25 cellular contexts compared by ENCODE assay signal in the genomic region with DNA sequence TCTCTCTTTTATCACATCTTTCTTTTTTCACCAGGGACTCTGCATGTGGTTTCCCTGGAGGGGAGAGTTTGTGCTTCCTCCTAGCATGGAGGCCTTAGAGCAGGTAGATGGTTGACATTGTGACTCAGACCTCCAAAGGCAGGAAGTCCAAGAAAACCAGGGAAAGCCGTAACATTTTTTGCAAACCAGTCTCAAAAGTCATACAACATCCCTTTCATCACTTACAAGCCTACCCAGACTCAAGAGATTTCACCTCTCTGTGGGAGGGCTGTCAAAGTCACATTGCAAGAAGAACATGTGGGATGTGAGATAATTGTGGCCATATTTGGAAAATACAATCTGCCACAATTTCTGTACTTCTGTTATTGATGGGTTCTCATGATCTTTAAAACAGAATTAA. TPM values are rescaled to one million over a fixed set of nuclear protein-coding genes. Genes with fewer than 3 reads are reported as not detected.
A peak's percentile ranks its signal among the peaks of the same experiment; 100 is the strongest.
DNase-seq lines count a peak whose midpoint lies in the region; ATAC-seq, FAIRE-seq and TF ChIP-seq lines count a peak whose summit lies in the region.
"Had no signal": no experiment of that assay in that cellular context is flagged by ENCODE, and none has a peak within 500 bp of the region (broad histone marks: within the 10 kb centered on the region; RNA-seq: fewer than 3 reads in every experiment).

No MANE protein-coding gene starts in this region.

- TF ChIP-seq CTCF in HepG2 (CRISPR knock-in tag; IDR thresholded peaks at IDR 0.05) (no peak), right lobe of liver (IDR thresholded peaks at IDR 0.05) (no peak), fibroblast of mammary gland (conservative IDR thresholded peaks at IDR 0.05; ENCODE audit: control insufficient read depth, insufficient read depth, low read depth, low read length) (no peak)

- no peak overlapping the region for H3K27ac ChIP-seq in HepG2 (ENCODE audit: extremely low read length, insufficient read depth, low read length)
- H3K27ac ChIP-seq in right lobe of liver = no peak overlapping the region
- H3K27ac ChIP-seq: PC-9 had no signal

- CTCF ChIA-PET in HepG2 (lab: Yijun Ruan, JAX; ENCODE audit: low intra/inter-chr PET ratio, low total read pairs) = no interaction called here

- H3K79me2 ChIP-seq in HepG2 (ENCODE audit: insufficient read depth, low read length) = no peaks in the 10 kb centered on the region

- TF ChIP-seq RAD21 in HepG2 (CRISPR knock-in tag; IDR thresholded peaks at IDR 0.05) = no peak

- BruUV-seq in HepG2 (replicated peaks; lab: Mats Ljungman, UMichigan) = no TSS peak

- no peak for FAIRE-seq in HepG2 (lab: Jason Lieb, UNC)
- FAIRE-seq: GM12878 had no signal

- intact Hi-C loops in HepG2 (cut with micrococcal nuclease; ENCODE audit: unreplicated experiment) (no loop called here), right lobe of liver (cut with DNase I) (no loop called here)

- WGBS in HepG2 (ENCODE audit: low lambda C conversion rate) = 0% methylated on average over 1 of the region's 1 CpG
- no CpG with 5 or more reads among the region's 1 CpG for WGBS in right lobe of liver (ENCODE audit: insufficient coverage, low coverage, low lambda C conversion rate, missing lambda C conversion rate)

- H3K9me3 ChIP-seq in HepG2 (ENCODE audit: low read length) = no peaks in the 10 kb centered on the region
- no peaks in the 10 kb centered on the region for H3K9me3 ChIP-seq in right lobe of liver
- H3K9me3 ChIP-seq: HAP-1, MG63 had no signal

- no peak for TF ChIP-seq EP300 in HepG2 (IDR thresholded peaks at IDR 0.05; ENCODE audit: low read depth in 2 of 2, low read length in 2 of 2)
- no peak for TF ChIP-seq EP300 in HepG2 (CRISPR knock-in tag; IDR thresholded peaks at IDR 0.05; ENCODE audit: borderline replicate concordance)

- no peak overlapping the region for H3K4me2 ChIP-seq in HepG2 (ENCODE audit: low read depth, low read length)
- H3K4me2 ChIP-seq: PC-9 had no signal

- POLR2A ChIA-PET in HepG2 (lab: Yijun Ruan, JAX) = no interaction called here

- TF ChIP-seq POLR2A in HepG2 (IDR thresholded peaks at IDR 0.05; ENCODE audit: insufficient read depth in 1 of 2, low read depth in 2 of 2, low read length in 2 of 2) = no peak
- no peak for TF ChIP-seq POLR2A in right lobe of liver (IDR thresholded peaks at IDR 0.05)

- DNase-seq in HepG2 (ENCODE audit: low spot score) (peak; percentile 23), right lobe of liver (no peak), T1000 (lab: John Stamatoyannopoulos, UW) (peak; percentile 5), fibroblast of mammary gland (ENCODE audit: low read depth) (peak; percentile 42), DMS114 treated with DMSO at 0.1 percent for 48 hours (lab: John Stamatoyannopoulos, UW; ENCODE audit: unreplicated experiment) (no peak), amniotic stem cell (lab: John Stamatoyannopoulos, UW) (no peak)
- DNase-seq: 8988T; Calu3; DMS153; GDM1; GOT3; HFFc6; Karpas-422; MG63; NCI-H2029 treated with DMSO at 0.1 percent for 48 hours; NCI-H446 treated with DMSO at 0.1 percent for 48 hours; NCI-H526; NCI-H82; NK-92 treated with Interleukin-12 subunit alpha and Interleukin-12 subunit beta, amount 100 ng/mL, for 24 hours; PC-9; RPMI8226; SHP77 had no signal

- H3K36me3 ChIP-seq in HepG2 (replicated peaks in 1 of 2; ENCODE audit: control insufficient read depth in 1 of 2, insufficient read depth in 2 of 2, low read length in 2 of 2) (no peaks in the 10 kb centered on the region), right lobe of liver (no peaks in the 10 kb centered on the region)
- H3K36me3 ChIP-seq: HAP-1, MG63 had no signal

- in situ Hi-C loops in HepG2 (cut with HindIII; ENCODE audit: extremely low pct_ligation_motif_present, low pct_unique_long_range_greater_than_20kb) = no loop called here

- peaks cover 6% of the 10 kb centered on the region; the same call in 1 of the 2 replicates for H3K4me1 ChIP-seq in HepG2 (ENCODE audit: insufficient read depth, low read length)
- no peaks in the 10 kb centered on the region for H3K4me1 ChIP-seq in right lobe of liver

- no peak overlapping the region for H3K9ac ChIP-seq in HepG2 (ENCODE audit: insufficient read depth, low read depth, low read length)

- no peak overlapping the region for H2AFZ ChIP-seq in HepG2 (ENCODE audit: low read length)
- H2AFZ ChIP-seq: PC-9 had no signal

- no peak overlapping the region for H3K4me3 ChIP-seq in HepG2 (replicated peaks in 1 of 3; ENCODE audit: insufficient read depth in 1 of 3, low read depth in 2 of 3, low read length in 3 of 3)
- no peak overlapping the region for H3K4me3 ChIP-seq in right lobe of liver
- no peak overlapping the region for H3K4me3 ChIP-seq in fibroblast of mammary gland (ENCODE audit: control insufficient read depth, low read depth, low read length)
- H3K4me3 ChIP-seq: GM12878, HAP-1, MG63, PC-9 had no signal

- H4K20me1 ChIP-seq in HepG2 (ENCODE audit: insufficient read depth, low read length) = no peaks in the 10 kb centered on the region

- ATAC-seq in HepG2 (no peak), right lobe of liver (no peak), HG03520 (IDR thresholded peaks at IDR 0.05; ENCODE audit: unreplicated experiment) (no peak)
- ATAC-seq: GM12878 had no signal

- H3K27me3 ChIP-seq in HepG2 (ENCODE audit: control insufficient read depth in 1 of 2, insufficient read depth in 2 of 2, low read length in 2 of 2) (peaks cover 0 to 4% of the 10 kb centered on the region in 2 experiments; a peak in 1 of 5 replicates), right lobe of liver (no peaks in the 10 kb centered on the region)
- H3K27me3 ChIP-seq: MG63 had no signal

TF ChIP-seq in HepG2, 621 proteins besides CTCF, POLR2A, EP300 and RAD21:
- 0 out of 2 replicates have a peak, but pooled peaks have one; percentile 8 for TF ChIP-seq FOSL2 (CRISPR knock-in tag; IDR thresholded peaks at IDR 0.05)
- TF ChIP-seq, protein P1, sequence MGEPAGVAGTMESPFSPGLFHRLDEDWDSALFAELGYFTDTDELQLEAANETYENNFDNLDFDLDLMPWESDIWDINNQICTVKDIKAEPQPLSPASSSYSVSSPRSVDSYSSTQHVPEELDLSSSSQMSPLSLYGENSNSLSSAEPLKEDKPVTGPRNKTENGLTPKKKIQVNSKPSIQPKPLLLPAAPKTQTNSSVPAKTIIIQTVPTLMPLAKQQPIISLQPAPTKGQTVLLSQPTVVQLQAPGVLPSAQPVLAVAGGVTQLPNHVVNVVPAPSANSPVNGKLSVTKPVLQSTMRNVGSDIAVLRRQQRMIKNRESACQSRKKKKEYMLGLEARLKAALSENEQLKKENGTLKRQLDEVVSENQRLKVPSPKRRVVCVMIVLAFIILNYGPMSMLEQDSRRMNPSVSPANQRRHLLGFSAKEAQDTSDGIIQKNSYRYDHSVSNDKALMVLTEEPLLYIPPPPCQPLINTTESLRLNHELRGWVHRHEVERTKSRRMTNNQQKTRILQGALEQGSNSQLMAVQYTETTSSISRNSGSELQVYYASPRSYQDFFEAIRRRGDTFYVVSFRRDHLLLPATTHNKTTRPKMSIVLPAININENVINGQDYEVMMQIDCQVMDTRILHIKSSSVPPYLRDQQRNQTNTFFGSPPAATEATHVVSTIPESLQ (CRISPR knock-in tag; conservative IDR thresholded peaks at IDR 0.05) = no peak

RNA-seq across cellular contexts. Expression of a gene that starts 46.2 kb away (rescaled TPM):
- total RNA-seq in HepG2 (2016; rRNA removed; fragmentation: Illumina TruSeq; extraction: Trizol) (47.5 and 82.0 TPM in 2 replicates), right lobe of liver (10 to 100 TPM in 1 of 6 experiments, 1 to 10 TPM in 5; 4.7 to 13.7 (median 7.0) TPM)
- 4.5 and 5.3 TPM in 2 replicates for total RNA-seq in HepG2 (2016; cell fraction: cytosol; rRNA removed; fragmentation: Illumina TruSeq; extraction: Trizol; ENCODE audit: low read depth)
- 53.2 and 86.1 TPM in 2 replicates for total RNA-seq in HepG2 (2016; cell fraction: insoluble cytoplasmic fraction; rRNA removed; fragmentation: Illumina TruSeq; extraction: Trizol)
- 13.9 and 17.5 TPM in 2 replicates for total RNA-seq in HepG2 (2016; cell fraction: membrane; rRNA removed; fragmentation: Illumina TruSeq; extraction: Trizol)
- 32.5 and 36.4 TPM in 2 replicates for total RNA-seq in HepG2 (2016; cell fraction: nucleus; rRNA removed; fragmentation: Illumina TruSeq; extraction: Trizol)
- 11.6 and 17.5 TPM in 2 replicates for polyA plus RNA-seq in HepG2 (2011; rRNA removed)
- 7.7 and 8.9 TPM in 2 replicates for polyA plus RNA-seq in HepG2 (2011; cell fraction: cytosol; rRNA removed)
- 7.9 and 11.5 TPM in 2 replicates for polyA plus RNA-seq in HepG2 (2011; cell fraction: nucleus; rRNA removed)
- 12.4 and 15.5 TPM in 2 replicates for polyA plus RNA-seq in HepG2 (2012)
- 2.1 and 2.4 TPM in 2 replicates for polyA plus RNA-seq in HepG2 (2016; cell fraction: cytosol; fragmentation: Illumina TruSeq; extraction: Trizol; ENCODE audit: low read depth)
- polyA plus RNA-seq in HepG2 (2016; cell fraction: insoluble cytoplasmic fraction; fragmentation: Illumina TruSeq; extraction: Trizol; ENCODE audit: low read depth) = 53.9 and 61.3 TPM in 2 replicates
- 6.2 and 7.3 TPM in 2 replicates for polyA plus RNA-seq in HepG2 (2016; cell fraction: membrane; fragmentation: Illumina TruSeq; extraction: Trizol; ENCODE audit: low read depth)
- polyA plus RNA-seq in HepG2 (2016; cell fraction: nucleus; fragmentation: Illumina TruSeq; extraction: Trizol; ENCODE audit: insufficient read depth, low read depth) = 40.0 and 41.7 TPM in 2 replicates
- polyA minus RNA-seq in HepG2 (2011; rRNA and poly(A)+ RNA removed; ENCODE audit: low replicate concordance) = 7.8 and 10.6 TPM in 2 replicates
- polyA minus RNA-seq in HepG2 (2011; cell fraction: cytosol; rRNA and poly(A)+ RNA removed) = 9.2 and 11.9 TPM in 2 replicates
- 28.1 and 32.1 TPM in 2 replicates for polyA minus RNA-seq in HepG2 (2011; cell fraction: nucleus; rRNA and poly(A)+ RNA removed)

Comparison
In these comparisons a context has a peak if more than half of its experiments do, and no peak if none do; other contexts are left out.
1. DNase-seq: peak in HepG2 (single experiment), T1000 (single experiment) and fibroblast of mammary gland (single experiment); none in right lobe of liver (0 of 3), DMS114 treated with DMSO at 0.1 percent for 48 hours (single experiment) and amniotic stem cell (single experiment).